In the genomic region with DNA sequence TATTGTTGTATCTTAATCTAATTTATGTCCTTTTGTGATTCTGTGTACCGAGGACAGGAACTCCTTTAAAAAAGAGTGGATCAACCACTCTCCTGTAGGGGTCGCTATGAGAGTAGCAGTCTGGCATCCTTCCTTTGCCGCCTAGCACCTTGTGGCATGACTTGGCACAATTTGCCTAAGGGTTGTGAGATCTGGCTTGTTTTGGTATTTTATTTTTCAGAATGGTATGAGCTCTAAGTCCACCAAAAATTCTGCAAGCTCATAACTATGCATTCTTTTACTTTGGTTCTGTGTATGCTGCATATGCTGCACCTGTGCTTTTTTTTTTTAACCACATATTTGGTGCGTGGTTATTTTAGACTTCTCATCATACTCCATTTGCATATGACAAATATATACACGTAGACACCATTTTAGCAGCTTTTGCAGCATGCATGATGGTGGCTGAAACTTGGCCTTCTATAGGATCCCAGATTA, we compare ENCODE assay signal across 8 cellular contexts.
DNase-seq lines count a peak whose midpoint lies in the region; ATAC-seq, FAIRE-seq and TF ChIP-seq lines count a peak whose summit lies in the region.

No MANE protein-coding gene starts in this region.

- H3K4me3 ChIP-seq in SK-N-MC = peak overlapping the region; percentile 78
- no peak overlapping the region for H3K4me3 ChIP-seq in iPS-18a (ENCODE audit: low read length)

- ATAC-seq in GM21528 (IDR thresholded peaks at IDR 0.05; ENCODE audit: low FRiP score, unreplicated experiment) (peak; percentile 76), HG03565 (IDR thresholded peaks at IDR 0.05; ENCODE audit: unreplicated experiment) (peak; percentile 56)

- no peaks in the 10 kb centered on the region for H3K27me3 ChIP-seq in iPS-18a (ENCODE audit: control insufficient read depth, insufficient read depth, low read length)

- FAIRE-seq in GM12891 (lab: Jason Lieb, UNC) = peak; percentile 93

- no peak for DNase-seq in GM12891 (ENCODE audit: insufficient read length, low spot score)
- DNase-seq in SK-N-MC (ENCODE audit: low read depth, low spot score) = no peak
- no peak for DNase-seq in T-helper 2 cell treated with Interferon-gamma antibody and Interleukin-4, amounts not matched to agents 5 μg/mL and 100 μg/mL, for 36 hours (ENCODE audit: low spot score)
- DNase-seq in middle frontal gyrus (ENCODE audit: extremely low spot score, low spot score) = no peak
- DNase-seq in effector CD4-positive, alpha-beta T cell = no peak

- no peaks in the 10 kb centered on the region for H3K9me3 Mint-ChIP-seq in T-helper 2 cell treated with Interferon-gamma antibody and Interleukin-4, amounts not matched to agents 5 μg/mL and 100 μg/mL, for 36 hours

- H3K36me3 ChIP-seq in SK-N-MC (ENCODE audit: insufficient read depth, low read length) (peaks cover 4% of the 10 kb centered on the region; the same call in 1 of the 2 replicates), iPS-18a (ENCODE audit: control insufficient read depth, low read depth, low read length) (no peaks in the 10 kb centered on the region)

- H3K27ac ChIP-seq in SK-N-MC (peak overlapping the region; percentile 87; the same call in 1 of the 2 replicates), iPS-18a (ENCODE audit: low read length) (peak overlapping the region; percentile 9)

- H3K4me1 Mint-ChIP-seq in T-helper 2 cell treated with Interferon-gamma antibody and Interleukin-4, amounts not matched to agents 5 μg/mL and 100 μg/mL, for 36 hours (ENCODE audit: low read depth) = no peaks in the 10 kb centered on the region

- no peaks in the 10 kb centered on the region for H3K36me3 Mint-ChIP-seq in T-helper 2 cell treated with Interferon-gamma antibody and Interleukin-4, amounts not matched to agents 5 μg/mL and 100 μg/mL, for 36 hours (ENCODE audit: low read depth)

- H3K4me3 Mint-ChIP-seq in T-helper 2 cell treated with Interferon-gamma antibody and Interleukin-4, amounts not matched to agents 5 μg/mL and 100 μg/mL, for 36 hours = no peak overlapping the region

- H3K27ac Mint-ChIP-seq in T-helper 2 cell treated with Interferon-gamma antibody and Interleukin-4, amounts not matched to agents 5 μg/mL and 100 μg/mL, for 36 hours = no peak overlapping the region

- TF ChIP-seq POLR2A in GM12891 (IDR thresholded peaks at IDR 0.05; ENCODE audit: low read depth, low read length) = no peak

- peaks cover 27% of the 10 kb centered on the region for H3K4me1 ChIP-seq in iPS-18a (ENCODE audit: control insufficient read depth, low read depth, low read length)

- H3K9me3 ChIP-seq in SK-N-MC (ENCODE audit: low read depth, low read length) = no peaks in the 10 kb centered on the region
- no peaks in the 10 kb centered on the region for H3K9me3 ChIP-seq in iPS-18a (ENCODE audit: control insufficient read depth, low read depth, low read length)

- H3K27me3 Mint-ChIP-seq in T-helper 2 cell treated with Interferon-gamma antibody and Interleukin-4, amounts not matched to agents 5 μg/mL and 100 μg/mL, for 36 hours (ENCODE audit: low read depth) = no peaks in the 10 kb centered on the region

- H3K9ac ChIP-seq in SK-N-MC (ENCODE audit: insufficient read length) = no peak overlapping the region
- H3K9ac ChIP-seq in iPS-18a (ENCODE audit: low read length) = peak overlapping the region; percentile 32

TF ChIP-seq in GM12891, 5 proteins besides CTCF, POLR2A, EP300 and RAD21:
- TF ChIP-seq SPI1 (IDR thresholded peaks at IDR 0.05; ENCODE audit: low read depth, low read length) (no peak), POU2F2 (IDR thresholded peaks at IDR 0.05; ENCODE audit: low read depth, low read length) (peak; percentile 55; the same call in 1 of the 2 replicates)
TF ChIP-seq in GM12891: peak in this region for 1.
